Comparison of ENCODE assay signal across 18 cellular contexts in genomic region chr6:40901322-40902055, GRCh38.
DNase-seq lines count a peak whose midpoint lies in the region; ATAC-seq and TF ChIP-seq lines count a peak whose summit lies in the region.
"Had no signal": no experiment of that assay in that cellular context is flagged by ENCODE, and none has a peak within 500 bp of the region (broad histone marks: within the 10 kb centered on the region; RNA-seq: fewer than 3 reads in every experiment).

No MANE protein-coding gene starts in this region.

- no peaks in the 10 kb centered on the region for H3K36me3 Mint-ChIP-seq in type B pancreatic cell
- no peaks in the 10 kb centered on the region for H3K36me3 Mint-ChIP-seq in activated CD4-positive, alpha-beta T cell treated with anti-CD3 and anti-CD28 coated beads for 36 hours (ENCODE audit: low read depth)
- H3K36me3 Mint-ChIP-seq: CD4-positive, CD25-positive, alpha-beta regulatory T cell had no signal

- H3K36me3 ChIP-seq in cardiac muscle cell = no peaks in the 10 kb centered on the region
- no peaks in the 10 kb centered on the region for H3K36me3 ChIP-seq in left ventricle myocardium inferior
- H3K36me3 ChIP-seq in psoas muscle (ENCODE audit: insufficient read depth in 1 of 2, low read depth in 1 of 2) = no peaks in the 10 kb centered on the region
- H3K36me3 ChIP-seq in aorta (ENCODE audit: control insufficient read depth in 1 of 2, insufficient read depth in 2 of 2, low read length in 1 of 2) = no peaks in the 10 kb centered on the region
- H3K36me3 ChIP-seq: HAP-1, Peyer's patch had no signal

- intact Hi-C loops in Right ventricle myocardium inferior (cut with DNase I) (no loop called here), left ventricle myocardium inferior (cut with micrococcal nuclease) (no loop called here), psoas muscle (cut with DNase I) (no loop called here), aorta (cut with DNase I) (no loop called here)
- intact Hi-C loops in activated CD4-positive, alpha-beta T cell treated with anti-CD3 and anti-CD28 coated beads for 36 hours (cut with DNase I, micrococcal nuclease) = no loop called here

- H3K27me3 Mint-ChIP-seq in type B pancreatic cell = no peaks in the 10 kb centered on the region
- H3K27me3 Mint-ChIP-seq in activated CD4-positive, alpha-beta T cell treated with anti-CD3 and anti-CD28 coated beads for 36 hours = peaks cover 5% of the 10 kb centered on the region

- H3K4me3 ChIP-seq in cardiac muscle cell (no peak overlapping the region), left ventricle myocardium inferior (peak overlapping the region; percentile 31), psoas muscle (no peak overlapping the region), aorta (ENCODE audit: low read length in 2 of 2) (no peak overlapping the region)
- H3K4me3 ChIP-seq: HAP-1, Peyer's patch had no signal

- TF ChIP-seq CTCF in cardiac muscle cell (IDR thresholded peaks at IDR 0.05; ENCODE audit: low read depth, low read length) (no peak), left ventricle myocardium inferior (IDR thresholded peaks at IDR 0.05; ENCODE audit: borderline replicate concordance) (no peak), psoas muscle (IDR thresholded peaks at IDR 0.05) (no peak), type B pancreatic cell (conservative IDR thresholded peaks at IDR 0.05) (no peak)

- peaks cover 4% of the 10 kb centered on the region for H3K9me3 Mint-ChIP-seq in type B pancreatic cell
- no peaks in the 10 kb centered on the region for H3K9me3 Mint-ChIP-seq in activated CD4-positive, alpha-beta T cell treated with anti-CD3 and anti-CD28 coated beads for 36 hours (ENCODE audit: low read depth)
- H3K9me3 Mint-ChIP-seq: CD4-positive, CD25-positive, alpha-beta regulatory T cell had no signal

- H3K4me3 Mint-ChIP-seq in type B pancreatic cell = no peak overlapping the region
- H3K4me3 Mint-ChIP-seq in activated CD4-positive, alpha-beta T cell treated with anti-CD3 and anti-CD28 coated beads for 36 hours = no peak overlapping the region
- H3K4me3 Mint-ChIP-seq: B cell; CD4-positive, CD25-positive, alpha-beta regulatory T cell had no signal

- no peaks in the 10 kb centered on the region for H3K9me3 ChIP-seq in cardiac muscle cell (ENCODE audit: low read depth)
- no peaks in the 10 kb centered on the region for H3K9me3 ChIP-seq in left ventricle myocardium inferior (replicated peaks)
- no peaks in the 10 kb centered on the region for H3K9me3 ChIP-seq in psoas muscle
- no peaks in the 10 kb centered on the region for H3K9me3 ChIP-seq in aorta (ENCODE audit: control insufficient read depth, low read length)
- H3K9me3 ChIP-seq: Caco-2, HAP-1, Peyer's patch had no signal

- POLR2A ChIA-PET in activated CD4-positive, alpha-beta T cell treated with anti-CD3 and anti-CD28 coated beads for 36 hours (lab: Charles Lee) = no interaction called here

- ATAC-seq in Right ventricle myocardium inferior = no peak
- peak; percentile 85 to 89 (median 86) for ATAC-seq in psoas muscle
- no peak for ATAC-seq in aorta (ENCODE audit: low FRiP score)
- no peak for ATAC-seq in activated CD4-positive, alpha-beta T cell treated with anti-CD3 and anti-CD28 coated beads for 36 hours

- DNase-seq in cardiac muscle cell (ENCODE audit: low read depth in 1 of 2, low spot score in 1 of 2) (no peak), Right ventricle myocardium inferior (ENCODE audit: missing footprints) (no peak), left ventricle myocardium inferior (no peak), psoas muscle (no peak), aorta (no peak), type B pancreatic cell (ENCODE audit: extremely low spot score, unreplicated experiment) (no peak), NCI-H2171 treated with DMSO at 0.1 percent for 48 hours (lab: John Stamatoyannopoulos, UW) (no peak)
- no peak for DNase-seq in activated CD4-positive, alpha-beta T cell treated with anti-CD3 and anti-CD28 coated beads for 36 hours
- DNase-seq: Caco-2; CD4-positive, CD25-positive, alpha-beta regulatory T cell; GF-D8; IMR-90; NCI-H1048; NCI-H1436; NCI-H2029; Peyer's patch had no signal

- CTCF ChIA-PET in activated CD4-positive, alpha-beta T cell treated with anti-CD3 and anti-CD28 coated beads for 36 hours (lab: Charles Lee) = interaction anchor here (0.8 kb wide), 1 partner anchor 10 kb away, joined by 3 read pairs; no protein-coding TSS in a partner anchor

- H3K27me3 ChIP-seq in cardiac muscle cell = no peaks in the 10 kb centered on the region
- no peaks in the 10 kb centered on the region for H3K27me3 ChIP-seq in left ventricle myocardium inferior (ENCODE audit: low read depth)
- H3K27me3 ChIP-seq in psoas muscle (ENCODE audit: insufficient read depth in 3 of 3, low read length in 2 of 3) = no peaks in the 10 kb centered on the region
- no peaks in the 10 kb centered on the region for H3K27me3 ChIP-seq in aorta (ENCODE audit: control insufficient read depth in 1 of 2, insufficient read depth in 2 of 2, low read length in 1 of 2)
- H3K27me3 ChIP-seq: Peyer's patch had no signal

- peaks cover 3% of the 10 kb centered on the region for H3K4me1 Mint-ChIP-seq in type B pancreatic cell (ENCODE audit: unreplicated experiment)
- H3K4me1 Mint-ChIP-seq in activated CD4-positive, alpha-beta T cell treated with anti-CD3 and anti-CD28 coated beads for 36 hours = no peaks in the 10 kb centered on the region
- H3K4me1 Mint-ChIP-seq: B cell had no signal

- H3K27ac ChIP-seq in cardiac muscle cell = peak overlapping the region; percentile 51
- H3K27ac ChIP-seq in left ventricle myocardium inferior (replicated peaks) = peak overlapping the region; percentile 95
- peak overlapping the region; percentile 94 for H3K27ac ChIP-seq in psoas muscle
- peak overlapping the region; percentile 2 to 58 for H3K27ac ChIP-seq in aorta (ENCODE audit: low read depth in 1 of 2, low read length in 2 of 2)
- H3K27ac ChIP-seq: Peyer's patch had no signal

- no peak overlapping the region for H3K27ac Mint-ChIP-seq in type B pancreatic cell
- no peak overlapping the region for H3K27ac Mint-ChIP-seq in activated CD4-positive, alpha-beta T cell treated with anti-CD3 and anti-CD28 coated beads for 36 hours
- H3K27ac Mint-ChIP-seq: B cell; CD4-positive, CD25-positive, alpha-beta regulatory T cell had no signal

- H3K4me1 ChIP-seq in cardiac muscle cell (ENCODE audit: low read depth) (peaks cover 11% of the 10 kb centered on the region), left ventricle myocardium inferior (peaks cover 64% of the 10 kb centered on the region), psoas muscle (peaks cover 44% of the 10 kb centered on the region), aorta (ENCODE audit: control insufficient read depth in 1 of 2, insufficient read depth in 2 of 2, low read length in 2 of 2) (peaks cover 3 to 4% of the 10 kb centered on the region in 2 donors)
- H3K4me1 ChIP-seq: HAP-1, Peyer's patch had no signal

- WGBS in psoas muscle, 3 donors = 24 to 55% (median 31%) methylated on average over 1 of the region's 1 CpG
- WGBS in aorta, 2 donors = 92 to 96% methylated on average over 1 of the region's 1 CpG

Comparison
In these comparisons a context has a peak if more than half of its experiments do, and no peak if none do; other contexts are left out.
1. H3K27ac ChIP-seq: peak in every context shown above with its lines; median percentile 95 in left ventricle myocardium inferior; 94 in psoas muscle; 51 in cardiac muscle cell; 30 in aorta.
2. ATAC-seq: peak in psoas muscle (4 of 4); none in Right ventricle myocardium inferior (single experiment), aorta (single experiment) and activated CD4-positive, alpha-beta T cell treated with anti-CD3 and anti-CD28 coated beads for 36 hours (single experiment).